In genomic region chr1:175192630-175193338, GRCh38 we compare ENCODE assay signal across 8 cellular contexts. TPM values are rescaled to one million over a fixed set of nuclear protein-coding genes. Genes with fewer than 3 reads are reported as not detected.
DNase-seq lines count a peak whose midpoint lies in the region; ATAC-seq and TF ChIP-seq lines count a peak whose summit lies in the region.

KIAA0040 (minus strand) TSS chr1:175192776; CDS start chr1:175161013, 31,763 bp downstream.

- no peaks in the 10 kb centered on the region for H4K20me1 ChIP-seq in OCI-LY3 (ENCODE audit: insufficient read depth, low read length)
- no peaks in the 10 kb centered on the region for H4K20me1 ChIP-seq in fibroblast of lung (ENCODE audit: control insufficient read depth, extremely low read depth, insufficient read depth, low read length)
- no peaks in the 10 kb centered on the region for H4K20me1 ChIP-seq in neural cell (ENCODE audit: insufficient read depth)

- no peaks in the 10 kb centered on the region for H3K9me2 ChIP-seq in neural cell (ENCODE audit: insufficient read depth, low read length)

- H3K9ac ChIP-seq in OCI-LY3 (ENCODE audit: low read length): peak within 1 kb of the TSS; percentile 83
- H3K9ac ChIP-seq in fibroblast of lung (ENCODE audit: insufficient read depth, low read length): peak within 1 kb of the TSS; percentile 27
- peak within 1 kb of the TSS; percentile 0 for H3K9ac ChIP-seq in neural cell (ENCODE audit: low read length)

- TF ChIP-seq POLR2A in GM18951 (IDR thresholded peaks at IDR 0.05; ENCODE audit: extremely low read depth, insufficient read depth, insufficient read length): peak; percentile 66

- TF ChIP-seq RAD21 in neural cell (conservative IDR thresholded peaks at IDR 0.05): no peak

- H3K4me3 ChIP-seq in AG10803 (ENCODE audit: low read length) (peak within 1 kb of the TSS; percentile 64), OCI-LY3 (ENCODE audit: low read length) (peak within 1 kb of the TSS; percentile 89), fibroblast of lung (replicated peaks in 1 of 4; ENCODE audit: control extremely low read depth in 1 of 4, insufficient read depth in 1 of 4, low read depth in 3 of 4, low read length in 4 of 4) (peak within 1 kb of the TSS; percentile 52 to 62 (median 54)), neural cell (ENCODE audit: low read length) (peak within 1 kb of the TSS; percentile 60)

- in situ Hi-C loops in GM18951 (cut with MboI; ENCODE audit: low sequenced_read_pairs, unreplicated experiment): no loop called here

- H3K9me3 ChIP-seq in OCI-LY3 (ENCODE audit: insufficient read depth, low read length) (no peaks in the 10 kb centered on the region), fibroblast of lung (ENCODE audit: control insufficient read depth, insufficient read depth, low read depth, low read length) (no peaks in the 10 kb centered on the region), neural cell (ENCODE audit: low read length) (no peaks in the 10 kb centered on the region)

- no peak for TF ChIP-seq EP300 in neural cell (conservative IDR thresholded peaks at IDR 0.05; ENCODE audit: poor library complexity, severe bottlenecking)

- H3K79me2 ChIP-seq in OCI-LY3 (ENCODE audit: low read length): peaks cover 38% of the 10 kb centered on the region
- H3K79me2 ChIP-seq in fibroblast of lung (ENCODE audit: control insufficient read depth, insufficient read depth, low read length): no peaks in the 10 kb centered on the region
- H3K79me2 ChIP-seq in neural cell (replicated peaks; ENCODE audit: insufficient read depth, low read length): no peaks in the 10 kb centered on the region

- H3F3A ChIP-seq in neural cell (ENCODE audit: insufficient read depth, low read length, poor library complexity, severe bottlenecking): no peaks in the 10 kb centered on the region

- peak within 1 kb of the TSS; percentile 41 for H3K27ac ChIP-seq in OCI-LY3 (ENCODE audit: low read length)
- no peak within 1 kb of the TSS for H3K27ac ChIP-seq in fibroblast of lung (ENCODE audit: insufficient read depth, low read length)
- no peak within 1 kb of the TSS for H3K27ac ChIP-seq in neural cell (ENCODE audit: low read length)

- H3K36me3 ChIP-seq in OCI-LY3 (replicated peaks; ENCODE audit: low read depth, low read length): peaks cover 11% of the 10 kb centered on the region
- no peaks in the 10 kb centered on the region for H3K36me3 ChIP-seq in fibroblast of lung (ENCODE audit: control insufficient read depth, insufficient read depth, low read length)
- H3K36me3 ChIP-seq in neural cell (ENCODE audit: insufficient read depth, low read length): no peaks in the 10 kb centered on the region

- H3K4me2 ChIP-seq in OCI-LY3 (ENCODE audit: low read length): peak within 1 kb of the TSS; percentile 88
- peak within 1 kb of the TSS; percentile 83 for H3K4me2 ChIP-seq in fibroblast of lung (ENCODE audit: extremely low read depth, insufficient read depth, low read length)
- no peak within 1 kb of the TSS for H3K4me2 ChIP-seq in neural cell (ENCODE audit: low read length)

- DNase-seq in AG10803 (ENCODE audit: low read depth) (peak; percentile 17), fibroblast of lung (ENCODE audit: low read depth in 2 of 2) (peak in 1 of 2 donors; percentile 17)
- peak; percentile 69 for DNase-seq in activated T-cell treated with anti-CD3 and anti-CD28 coated beads, Interleukin-2, amount 50 U/mL, for 1 hour

- H3K4me1 ChIP-seq in OCI-LY3 (ENCODE audit: low read length) (peaks cover 87% of the 10 kb centered on the region), fibroblast of lung (ENCODE audit: control insufficient read depth, extremely low read depth, insufficient read depth, low read length) (peaks cover 3% of the 10 kb centered on the region)

- H2AFZ ChIP-seq in OCI-LY3 (ENCODE audit: low read depth, low read length) (peak within 1 kb of the TSS; percentile 41), fibroblast of lung (ENCODE audit: low read length) (peak within 1 kb of the TSS; percentile 70), neural cell (ENCODE audit: low read depth, low read length) (no peak within 1 kb of the TSS)

- no peaks in the 10 kb centered on the region for H3K27me3 ChIP-seq in OCI-LY3 (ENCODE audit: low read depth, low read length)
- peaks cover 6% of the 10 kb centered on the region for H3K27me3 ChIP-seq in fibroblast of lung (ENCODE audit: control insufficient read depth, insufficient read depth, low read length)
- H3K27me3 ChIP-seq in neural cell (ENCODE audit: insufficient read depth, low read depth, low read length): peaks cover 46% of the 10 kb centered on the region

- peak; percentile 40 for ATAC-seq in HG03139 (IDR thresholded peaks at IDR 0.05; ENCODE audit: unreplicated experiment)

- TF ChIP-seq CTCF in AG10803 (conservative IDR thresholded peaks at IDR 0.05; ENCODE audit: low read length) (0 out of 2 replicates have a peak, but pooled peaks have one; percentile 11), OCI-LY3 (IDR thresholded peaks at IDR 0.05; ENCODE audit: low read depth, low read length) (peak; percentile 33), fibroblast of lung (conservative IDR thresholded peaks at IDR 0.05 in 1 of 2, IDR thresholded peaks at IDR 0.05 in 1 of 2; ENCODE audit: low read depth in 1 of 2, low read length in 2 of 2) (no peak), neural cell (IDR thresholded peaks at IDR 0.05; ENCODE audit: poor library complexity, severe bottlenecking) (no peak), subcutaneous adipose tissue (IDR thresholded peaks at IDR 0.05; ENCODE audit: low read depth) (no peak)

TF ChIP-seq in neural cell, 6 proteins besides CTCF, POLR2A, EP300 and RAD21:
- TF ChIP-seq REST (IDR thresholded peaks at IDR 0.05; ENCODE audit: borderline replicate concordance) (no peak), MXI1 (conservative IDR thresholded peaks at IDR 0.05; ENCODE audit: poor library complexity, severe bottlenecking) (no peak), TAF1 (IDR thresholded peaks at IDR 0.05; ENCODE audit: low read depth) (no peak), SMC3 (conservative IDR thresholded peaks at IDR 0.05; ENCODE audit: poor library complexity) (no peak), POLR2AphosphoS5 (IDR thresholded peaks at IDR 0.05) (no peak), EZH2 (IDR thresholded peaks at IDR 0.05; ENCODE audit: borderline replicate concordance, insufficient read depth, low read length, poor library complexity, severe bottlenecking) (no peak)

RNA-seq across cellular contexts. Expression of gene KIAA0040, which starts in this region (rescaled TPM):
- under 0.01 and 0.17 TPM in 2 replicates for total RNA-seq in fibroblast of lung
- 0.18 and 24.7 TPM in 2 replicates for polyA plus RNA-seq in fibroblast of lung
- polyA plus RNA-seq in fibroblast of lung (2012): 0.10 and 10.9 TPM in 2 replicates
- 0.30 and 9.5 TPM in 2 replicates for polyA minus RNA-seq in fibroblast of lung (ENCODE audit: low replicate concordance)
- not detected in 2 replicates for polyA plus RNA-seq in neural cell
- polyA minus RNA-seq in neural cell: not detected in 2 replicates
- total RNA-seq in subcutaneous adipose tissue: 10 to 100 TPM; 38.1 to 62.8 (median 60.8) TPM

Comparison
In these comparisons a context has a peak if more than half of its experiments do, and no peak if none do; other contexts are left out.
1. RNA of gene KIAA0040 (total RNA-seq): 38.1 to 62.8 TPM in subcutaneous adipose tissue; under 0.01 to 0.17 TPM in fibroblast of lung; every median in the first group is over 10 times any median in the second.
2. CTCF ChIP-seq: peak in AG10803 (single experiment) and OCI-LY3 (single experiment); none in fibroblast of lung (0 of 2), neural cell (single experiment) and subcutaneous adipose tissue (single experiment).
3. H3K9ac ChIP-seq: peak in every context shown above with its lines; median percentile 83 in OCI-LY3; 27 in fibroblast of lung; 0 in neural cell.
4. Peak in every context shown above with its lines, with median percentiles within 50 percentile points of each other: H3K4me3 ChIP-seq.